In genomic region chr11:65743928-65744698, GRCh38 we compare ENCODE assay signal across 8 cellular contexts. TPM values are rescaled to one million over a fixed set of nuclear protein-coding genes. Genes with fewer than 3 reads are reported as not detected.
DNase-seq lines count a peak whose midpoint lies in the region; ATAC-seq, FAIRE-seq and TF ChIP-seq lines count a peak whose summit lies in the region.

No MANE protein-coding gene starts in this region.

- no peaks in the 10 kb centered on the region for H4K20me1 ChIP-seq in SK-N-SH (ENCODE audit: insufficient read depth)
- no peaks in the 10 kb centered on the region for H4K20me1 ChIP-seq in keratinocyte (ENCODE audit: control insufficient read depth, extremely low read depth, insufficient read depth, low read length)

- no peak overlapping the region for H3K27ac Mint-ChIP-seq in CD14-positive monocyte
- no peak overlapping the region for H3K27ac Mint-ChIP-seq in HFFc6

- no peak for TF ChIP-seq EP300 in SK-N-SH (IDR thresholded peaks at IDR 0.05; ENCODE audit: borderline replicate concordance in 1 of 2, low read depth in 1 of 2, low read length in 1 of 2)

- no peak overlapping the region for H3K4me3 ChIP-seq in SK-N-SH (ENCODE audit: low read depth in 2 of 2, low read length in 1 of 2)
- no peak overlapping the region for H3K4me3 ChIP-seq in keratinocyte (ENCODE audit: control insufficient read depth in 2 of 3, extremely low read depth in 1 of 3, insufficient read depth in 2 of 3, low read depth in 1 of 3, low read length in 3 of 3)
- no peak overlapping the region for H3K4me3 ChIP-seq in lower leg skin (ENCODE audit: low read depth, poor library complexity, severe bottlenecking)

- FAIRE-seq in keratinocyte (lab: Jason Lieb, UNC), result no peak
- FAIRE-seq in GM19239 (lab: Jason Lieb, UNC), result no peak

- H2AFZ ChIP-seq in SK-N-SH (ENCODE audit: low read depth) (no peak overlapping the region), keratinocyte (ENCODE audit: control insufficient read depth, low read length) (no peak overlapping the region)

- H3F3A ChIP-seq in SK-N-SH (replicated peaks; ENCODE audit: insufficient read depth), result no peaks in the 10 kb centered on the region

- no peaks in the 10 kb centered on the region for H3K79me2 ChIP-seq in SK-N-SH (ENCODE audit: insufficient read depth)
- H3K79me2 ChIP-seq in keratinocyte (ENCODE audit: control insufficient read depth, insufficient read depth, low read length), result no peaks in the 10 kb centered on the region

- no peak overlapping the region for H3K27ac ChIP-seq in SK-N-SH (ENCODE audit: low read depth in 2 of 2, low read length in 1 of 2)
- H3K27ac ChIP-seq in keratinocyte (ENCODE audit: control insufficient read depth, insufficient read depth, low read length), result no peak overlapping the region

- H3K4me2 ChIP-seq in SK-N-SH (no peak overlapping the region), keratinocyte (ENCODE audit: control insufficient read depth, extremely low read depth, insufficient read depth, low read depth, low read length) (no peak overlapping the region)

- H3K27me3 ChIP-seq in SK-N-SH (ENCODE audit: insufficient read depth), result peaks cover 10% of the 10 kb centered on the region; the same call in 1 of the 2 replicates
- H3K27me3 ChIP-seq in keratinocyte (ENCODE audit: control insufficient read depth, extremely low read depth, insufficient read depth, low read length), result peaks cover 25% of the 10 kb centered on the region

- no peak for TF ChIP-seq POLR2A in lower leg skin (IDR thresholded peaks at IDR 0.05)

- H3K36me3 Mint-ChIP-seq in CD14-positive monocyte, result no peaks in the 10 kb centered on the region
- H3K36me3 Mint-ChIP-seq in HFFc6 (ENCODE audit: low read depth), result no peaks in the 10 kb centered on the region

- H3K36me3 ChIP-seq in SK-N-SH (replicated peaks in 1 of 2; ENCODE audit: control insufficient read depth in 1 of 2, insufficient read depth in 2 of 2, low read length in 1 of 2), result no peaks in the 10 kb centered on the region
- no peaks in the 10 kb centered on the region for H3K36me3 ChIP-seq in keratinocyte (ENCODE audit: control insufficient read depth in 2 of 2, extremely low read depth in 1 of 2, insufficient read depth in 2 of 2, low read length in 2 of 2)

- H3K4me1 Mint-ChIP-seq in CD14-positive monocyte (peaks cover 6% of the 10 kb centered on the region), HFFc6 (ENCODE audit: low read depth) (no peaks in the 10 kb centered on the region)

- TF ChIP-seq CTCF in CD14-positive monocyte (IDR thresholded peaks at IDR 0.05) (no peak), HFFc6 (IDR thresholded peaks at IDR 0.05) (peak; percentile 50), SK-N-SH (IDR thresholded peaks at IDR 0.05) (peak; percentile 49), keratinocyte (optimal IDR thresholded peaks at IDR 0.05 in 1 of 3, IDR thresholded peaks at IDR 0.05 in 1 of 3, conservative IDR thresholded peaks at IDR 0.05 in 1 of 3; ENCODE audit: extremely low read depth in 1 of 3, insufficient read depth in 2 of 3, low read length in 3 of 3) (peak; percentile 23 to 61 (median 42)), lower leg skin (IDR thresholded peaks at IDR 0.05) (no peak)

- CTCF ChIA-PET in SK-N-SH (lab: Yijun Ruan, JAX), result interaction anchor here (0.6 to 4.1 kb wide), 44 partner anchors 8 to 233 kb away, joined by 3 to 59 read pairs (median 5); partner anchors contain the start of genes AP5B1, CFL1, FIBP and KAT5

- intact Hi-C loops in CD14-positive monocyte (cut with micrococcal nuclease) (loop anchor here in 1 of 2 donors (1.0 kb wide), 1 partner anchor 74 kb away; no protein-coding TSS in a partner anchor), lower leg skin (cut with DNase I; ENCODE audit: low total_unique reads) (no loop called here)

- H3K9me3 Mint-ChIP-seq in CD14-positive monocyte (peaks cover 0 to 2% (median 0%) of the 10 kb centered on the region in 7 donors), HFFc6 (no peaks in the 10 kb centered on the region; the same call in 1 of the 2 replicates)

- ATAC-seq in HG03175 (IDR thresholded peaks at IDR 0.05; ENCODE audit: unreplicated experiment), result no peak
- no peak for ATAC-seq in HG02884 (IDR thresholded peaks at IDR 0.05; ENCODE audit: unreplicated experiment)

- H3K9me3 ChIP-seq in SK-N-SH (no peaks in the 10 kb centered on the region), keratinocyte (ENCODE audit: control insufficient read depth, low read depth, low read length) (no peaks in the 10 kb centered on the region)

- POLR2A ChIA-PET in SK-N-SH (lab: Yijun Ruan, JAX), result interaction anchor here (1.1 to 1.3 kb wide), 3 partner anchors 24 to 109 kb away, joined by 4 to 10 read pairs (median 5); partner anchors contain the start of gene KAT5

- no peak overlapping the region for H3K9ac ChIP-seq in SK-N-SH
- H3K9ac ChIP-seq in keratinocyte (ENCODE audit: control insufficient read depth, extremely low read depth, insufficient read depth, low read length), result no peak overlapping the region

- DNase-seq in CD14-positive monocyte (ENCODE audit: low spot score) (peak; percentile 61), HFFc6 (no peak), SK-N-SH (peak; percentile 73), keratinocyte (ENCODE audit: low read depth, low spot score) (no peak), lower leg skin (ENCODE audit: low spot score in 2 of 2) (no peak), GM19239 (ENCODE audit: insufficient read length, low spot score) (no peak)

- 25% methylated on average over 7 of the region's 21 CpGs for WGBS in SK-N-SH (ENCODE audit: low lambda C conversion rate)
- WGBS in lower leg skin, 2 donors, result 64 to 72% methylated on average over 17 to 21 of the region's 21 CpGs

- peaks cover 0 to 3% (median 1%) of the 10 kb centered on the region in 3 donors for H3K27me3 Mint-ChIP-seq in CD14-positive monocyte (ENCODE audit: low read depth in 3 of 3)
- peaks cover 25% of the 10 kb centered on the region for H3K27me3 Mint-ChIP-seq in HFFc6 (ENCODE audit: insufficient read depth)

- peaks cover 0 to 10% of the 10 kb centered on the region in 2 experiments; a peak in 1 of 4 replicates for H3K4me1 ChIP-seq in SK-N-SH (ENCODE audit: control insufficient read depth in 1 of 2, insufficient read depth in 2 of 2, low read depth in 1 of 2, low read length in 1 of 2)
- H3K4me1 ChIP-seq in keratinocyte (ENCODE audit: control insufficient read depth, extremely low read depth, insufficient read depth, low read length), result no peaks in the 10 kb centered on the region

- no peaks in the 10 kb centered on the region for H3K9me2 ChIP-seq in SK-N-SH

- peak; percentile 69 for TF ChIP-seq RAD21 in SK-N-SH (IDR thresholded peaks at IDR 0.05; ENCODE audit: low read length)

- no peaks in the 10 kb centered on the region for H3K9me1 ChIP-seq in keratinocyte (ENCODE audit: control insufficient read depth, extremely low read depth, insufficient read depth, low read length)

- no peak overlapping the region for H3K4me3 Mint-ChIP-seq in CD14-positive monocyte
- no peak overlapping the region for H3K4me3 Mint-ChIP-seq in HFFc6

- dilution Hi-C loops in keratinocyte (cut with MboI; ENCODE audit: extremely low pct_ligation_motif_present, low sequenced_read_pairs), result no loop called here

RNA-seq across cellular contexts. Expression of gene RNASEH2C, which starts 23.5 kb away (rescaled TPM):
- polyA plus RNA-seq in CD14-positive monocyte, result 100 to 1,000 TPM in 1 of 2 donors, 10 to 100 TPM in 1; 95.2 to 131 TPM
- total RNA-seq in HFFc6 (2021; fragmentation: NEBNext Ultra II Directional; extraction: Animal tissue kit (Norgen Biotek cat#: 25700)), result 10 to 100 TPM; 54.0 to 85.6 (median 61.4) TPM
- polyA plus RNA-seq in SK-N-SH (2012; rRNA removed), result 43.9 and 50.9 TPM in 2 replicates
- 22.5 and 37.5 TPM in 2 replicates for polyA plus RNA-seq in SK-N-SH (2012; cell fraction: cytosol; rRNA removed)
- polyA plus RNA-seq in SK-N-SH (2012; cell fraction: nucleus; rRNA removed), result 169 and 187 TPM in 2 replicates
- 16.0 to 20.6 TPM (median 18.5 TPM) in 3 replicates for polyA plus RNA-seq in keratinocyte
- 11.1 TPM for polyA plus RNA-seq in keratinocyte (2011; ENCODE audit: low read depth)
- polyA plus RNA-seq in keratinocyte (2011; cell fraction: cytosol; rRNA removed), result 7.5 and 17.5 TPM in 2 replicates
- 17.2 and 19.6 TPM in 2 replicates for polyA plus RNA-seq in keratinocyte (2011; cell fraction: nucleus; rRNA removed)
- 11.6 and 28.0 TPM in 2 replicates for polyA plus RNA-seq in keratinocyte (2012; ENCODE audit: low replicate concordance)
- polyA minus RNA-seq in keratinocyte, result 4.7 to 7.3 TPM (median 5.1 TPM) in 3 replicates
- 26.1 TPM for polyA minus RNA-seq in keratinocyte (2011; cell fraction: cytosol; rRNA and poly(A)+ RNA removed)
- polyA minus RNA-seq in keratinocyte (2011; cell fraction: nucleus; rRNA and poly(A)+ RNA removed), result 3.3 and 4.0 TPM in 2 replicates
- 10 to 100 TPM; 29.7 to 73.7 (median 57.4) TPM for total RNA-seq in lower leg skin

RNA-seq across cellular contexts. Expression of gene KAT5, which starts 32.1 kb away (rescaled TPM):
- polyA plus RNA-seq in CD14-positive monocyte, result 10 to 100 TPM; 32.5 to 33.1 TPM
- total RNA-seq in HFFc6 (2021; fragmentation: NEBNext Ultra II Directional; extraction: Animal tissue kit (Norgen Biotek cat#: 25700)), result 10 to 100 TPM; 36.5 to 42.6 (median 38.9) TPM
- polyA plus RNA-seq in SK-N-SH (2012; rRNA removed), result 44.5 and 51.9 TPM in 2 replicates
- 22.3 and 30.2 TPM in 2 replicates for polyA plus RNA-seq in SK-N-SH (2012; cell fraction: cytosol; rRNA removed)
- 94.6 and 147 TPM in 2 replicates for polyA plus RNA-seq in SK-N-SH (2012; cell fraction: nucleus; rRNA removed)
- polyA plus RNA-seq in keratinocyte, result 26.8 to 32.1 TPM (median 30.3 TPM) in 3 replicates
- polyA plus RNA-seq in keratinocyte (2011; ENCODE audit: low read depth), result 34.6 TPM
- polyA plus RNA-seq in keratinocyte (2011; cell fraction: cytosol; rRNA removed), result 17.6 and 18.7 TPM in 2 replicates
- polyA plus RNA-seq in keratinocyte (2011; cell fraction: nucleus; rRNA removed), result 32.8 and 40.2 TPM in 2 replicates
- 24.4 and 31.3 TPM in 2 replicates for polyA plus RNA-seq in keratinocyte (2012; ENCODE audit: low replicate concordance)
- polyA minus RNA-seq in keratinocyte, result 23.0 to 33.9 TPM (median 31.5 TPM) in 3 replicates
- polyA minus RNA-seq in keratinocyte (2011; cell fraction: cytosol; rRNA and poly(A)+ RNA removed), result 34.3 TPM
- polyA minus RNA-seq in keratinocyte (2011; cell fraction: nucleus; rRNA and poly(A)+ RNA removed), result 25.5 and 25.6 TPM in 2 replicates
- total RNA-seq in lower leg skin, result 10 to 100 TPM; 68.9 to 96.0 (median 85.7) TPM

RNA-seq across cellular contexts. Expression of gene AP5B1, which starts 36.7 kb away (rescaled TPM):
- polyA plus RNA-seq in CD14-positive monocyte (10 to 100 TPM; 35.1 to 46.4 TPM), SK-N-SH (2012; rRNA removed) (3.8 and 4.6 TPM in 2 replicates), keratinocyte (3.1 to 6.8 TPM (median 3.1 TPM) in 3 replicates)
- total RNA-seq in HFFc6 (2021; fragmentation: NEBNext Ultra II Directional; extraction: Animal tissue kit (Norgen Biotek cat#: 25700)), result 10 to 100 TPM in 2 of 6 experiments, 1 to 10 TPM in 4; 8.7 to 11.1 (median 9.5) TPM
- polyA plus RNA-seq in SK-N-SH (2012; cell fraction: cytosol; rRNA removed), result 1.2 and 2.0 TPM in 2 replicates
- polyA plus RNA-seq in SK-N-SH (2012; cell fraction: nucleus; rRNA removed), result 11.6 and 11.7 TPM in 2 replicates
- polyA plus RNA-seq in keratinocyte (2011; ENCODE audit: low read depth), result 1.9 TPM
- 1.6 and 3.2 TPM in 2 replicates for polyA plus RNA-seq in keratinocyte (2011; cell fraction: cytosol; rRNA removed)
- polyA plus RNA-seq in keratinocyte (2011; cell fraction: nucleus; rRNA removed), result 9.4 and 12.4 TPM in 2 replicates
- polyA plus RNA-seq in keratinocyte (2012; ENCODE audit: low replicate concordance), result 5.1 and 6.5 TPM in 2 replicates
- 6.3 to 10.1 TPM (median 7.3 TPM) in 3 replicates for polyA minus RNA-seq in keratinocyte
- 10.7 TPM for polyA minus RNA-seq in keratinocyte (2011; cell fraction: cytosol; rRNA and poly(A)+ RNA removed)
- 12.8 TPM in 2 replicates for polyA minus RNA-seq in keratinocyte (2011; cell fraction: nucleus; rRNA and poly(A)+ RNA removed)
- 10 to 100 TPM; 32.2 to 44.3 (median 39.7) TPM for total RNA-seq in lower leg skin

RNA-seq across cellular contexts. Expression of gene OVOL1, which starts 42.8 kb away (rescaled TPM):
- polyA plus RNA-seq in CD14-positive monocyte (not detected), SK-N-SH (2012; rRNA removed) (not detected in 2 replicates), keratinocyte (2.1 to 23.2 TPM (median 7.5 TPM) in 3 replicates)
- not detected for total RNA-seq in HFFc6 (2021; fragmentation: NEBNext Ultra II Directional; extraction: Animal tissue kit (Norgen Biotek cat#: 25700))
- polyA plus RNA-seq in SK-N-SH (2012; cell fraction: cytosol; rRNA removed), result not detected in 2 replicates
- not detected in 2 replicates for polyA plus RNA-seq in SK-N-SH (2012; cell fraction: nucleus; rRNA removed)
- polyA plus RNA-seq in keratinocyte (2011; ENCODE audit: low read depth), result 40.0 TPM
- polyA plus RNA-seq in keratinocyte (2011; cell fraction: cytosol; rRNA removed), result 4.8 and 5.1 TPM in 2 replicates
- polyA plus RNA-seq in keratinocyte (2011; cell fraction: nucleus; rRNA removed), result 16.0 and 18.4 TPM in 2 replicates
- polyA plus RNA-seq in keratinocyte (2012; ENCODE audit: low replicate concordance), result 2.2 and 136 TPM in 2 replicates
- polyA minus RNA-seq in keratinocyte, result 3.1 to 41.5 TPM (median 11.4 TPM) in 3 replicates
- polyA minus RNA-seq in keratinocyte (2011; cell fraction: cytosol; rRNA and poly(A)+ RNA removed), result 9.8 TPM
- polyA minus RNA-seq in keratinocyte (2011; cell fraction: nucleus; rRNA and poly(A)+ RNA removed), result 17.5 and 20.6 TPM in 2 replicates
- total RNA-seq in lower leg skin, result 100 to 1,000 TPM in 2 of 4 donors, 10 to 100 TPM in 2; 74.8 to 159 (median 105) TPM

Comparison
In these comparisons a context has a peak if more than half of its experiments do, and no peak if none do; other contexts are left out.
1. DNase-seq: peak in CD14-positive monocyte (single experiment) and SK-N-SH (single experiment); none in HFFc6 (single experiment), keratinocyte (single experiment), lower leg skin (0 of 2) and GM19239 (single experiment).
2. CTCF ChIP-seq: peak in HFFc6 (single experiment), SK-N-SH (single experiment) and keratinocyte (3 of 3); none in CD14-positive monocyte (single experiment) and lower leg skin (0 of 3).